ENCODE assay signal across 23 cellular contexts in genomic region chr22:35978889-35979288, GRCh38. TPM values are rescaled to one million over a fixed set of nuclear protein-coding genes. Genes with fewer than 3 reads are reported as not detected.
DNase-seq lines count a peak whose midpoint lies in the region; FAIRE-seq and TF ChIP-seq lines count a peak whose summit lies in the region.
"Had no signal": no experiment of that assay in that cellular context is flagged by ENCODE, and none has a peak within 500 bp of the region (broad histone marks: within the 10 kb centered on the region; RNA-seq: fewer than 3 reads in every experiment).

No MANE protein-coding gene starts in this region.

- no peaks in the 10 kb centered on the region for H3K27me3 Mint-ChIP-seq in H9 (ENCODE audit: low read depth)

- H2BK120ac ChIP-seq in H9 (ENCODE audit: low read depth, low read length, poor library complexity, severe bottlenecking), result no peak overlapping the region

- no peaks in the 10 kb centered on the region for H3K23me2 ChIP-seq in H9 (ENCODE audit: insufficient read length, low read depth, low read length, poor library complexity, severe bottlenecking)

- H3K9me3 ChIP-seq in H9 (ENCODE audit: control insufficient read depth, low read depth, low read length) (no peaks in the 10 kb centered on the region), osteoblast (ENCODE audit: low read depth, low read length) (no peaks in the 10 kb centered on the region), kidney (ENCODE audit: control insufficient read depth in 1 of 2, low read length in 2 of 2) (no peaks in the 10 kb centered on the region)
- H3K9me3 ChIP-seq: Caco-2 had no signal

- no CpG with 5 or more reads among the region's 5 CpGs for WGBS in H9 (ENCODE audit: extremely low coverage, insufficient read length, low lambda C conversion rate)

- H4K8ac ChIP-seq in H9 (replicated peaks; ENCODE audit: insufficient read length, low read depth, low read length), result no peak overlapping the region

- no peak overlapping the region for H3K56ac ChIP-seq in H9 (ENCODE audit: insufficient read length, low read depth, low read length)

- peaks cover 4% of the 10 kb centered on the region for H3K79me1 ChIP-seq in H9 (ENCODE audit: insufficient read depth, low read depth, low read length, poor library complexity, severe bottlenecking)

- H2AFZ ChIP-seq in H9 (ENCODE audit: low read length) (no peak overlapping the region), osteoblast (ENCODE audit: low read length) (no peak overlapping the region)

- peak; percentile 11 for DNase-seq in GM03348 (ENCODE audit: low spot score)
- DNase-seq in H9, result no peak
- DNase-seq in fibroblast of pulmonary artery (ENCODE audit: low read depth), result peak; percentile 46
- DNase-seq in osteoblast (ENCODE audit: insufficient read length, low spot score, missing footprints), result no peak
- no peak for DNase-seq in kidney
- no peak for DNase-seq in NCI-H526 (lab: John Stamatoyannopoulos, UW)
- no peak for DNase-seq in stimulated activated naive CD4-positive, alpha-beta T cell (lab: John Stamatoyannopoulos, UW)
- no peak for DNase-seq in central memory CD4-positive, alpha-beta T cell
- DNase-seq: ACHN; AML-193; Caco-2; CD4-positive, alpha-beta T cell; HCEC 1CT; KBM-7 had no signal

- peaks cover 0 to 5% (median 5%) of the 10 kb centered on the region in 3 experiments; a peak in 3 of 7 replicates for H3K36me3 Mint-ChIP-seq in H9 (ENCODE audit: insufficient read depth in 1 of 3, low read depth in 3 of 3)

- H3K27ac ChIP-seq in H9 (ENCODE audit: insufficient read length, low read depth, low read length) (no peak overlapping the region), osteoblast (ENCODE audit: low read depth, low read length) (peak overlapping the region; percentile 13), kidney (ENCODE audit: low read depth in 2 of 2, low read length in 2 of 2) (no peak overlapping the region)
- H3K27ac ChIP-seq: C4-2B had no signal

- H3K4me1 ChIP-seq in H9 (ENCODE audit: insufficient read depth, low read length) (peaks cover 2% of the 10 kb centered on the region), osteoblast (ENCODE audit: insufficient read depth, low read length) (peaks cover 31% of the 10 kb centered on the region), kidney (ENCODE audit: control insufficient read depth in 1 of 2, insufficient read depth in 1 of 2, low read depth in 1 of 2, low read length in 2 of 2) (peaks cover 10 to 18% of the 10 kb centered on the region in 2 donors)

- H4K91ac ChIP-seq in H9 (ENCODE audit: insufficient read length, low read depth, low read length), result no peak overlapping the region

- H3K79me2 ChIP-seq in H9 (ENCODE audit: insufficient read depth, low read length) (peaks cover 7% of the 10 kb centered on the region), osteoblast (ENCODE audit: insufficient read depth, low read length) (peaks cover 89% of the 10 kb centered on the region)

- no peak overlapping the region for H3T11ph ChIP-seq in H9 (ENCODE audit: low read length)

- no peak overlapping the region for H3K18ac ChIP-seq in H9 (ENCODE audit: insufficient read length, low read depth, low read length)

- H3K14ac ChIP-seq in H9 (ENCODE audit: insufficient read depth, low read length), result no peak overlapping the region

- H3K27ac Mint-ChIP-seq in H9, result no peak overlapping the region; a peak in 1 of 7 replicates
- H3K27ac Mint-ChIP-seq: CD4-positive, alpha-beta T cell; IgD-negative memory B cell had no signal

- no peak overlapping the region for H4K5ac ChIP-seq in H9 (ENCODE audit: insufficient read length, low read depth, low read length)

- H3K36me3 ChIP-seq in osteoblast (ENCODE audit: insufficient read depth, low read length) (no peaks in the 10 kb centered on the region), kidney (ENCODE audit: control insufficient read depth in 1 of 2, insufficient read depth in 2 of 2, low read length in 2 of 2) (no peaks in the 10 kb centered on the region)

- H3K27me3 ChIP-seq in H9 (ENCODE audit: insufficient read depth, low read length) (no peaks in the 10 kb centered on the region), osteoblast (ENCODE audit: insufficient read depth, low read length) (no peaks in the 10 kb centered on the region)

- H4K20me1 ChIP-seq in H9 (ENCODE audit: control insufficient read depth, insufficient read depth, insufficient read length) (no peaks in the 10 kb centered on the region), osteoblast (ENCODE audit: insufficient read depth, low read length) (peaks cover 3% of the 10 kb centered on the region)

- no peak overlapping the region for H2AK5ac ChIP-seq in H9 (ENCODE audit: insufficient read length, low read length)

- no peak overlapping the region for H2BK20ac ChIP-seq in H9 (ENCODE audit: low read depth, low read length, poor library complexity, severe bottlenecking)

- TF ChIP-seq CTCF in H9 (conservative IDR thresholded peaks at IDR 0.05) (no peak), fibroblast of pulmonary artery (IDR thresholded peaks at IDR 0.05; ENCODE audit: low read length, missing control alignments) (no peak), osteoblast (IDR thresholded peaks at IDR 0.05; ENCODE audit: extremely low read depth, low read depth, low read length) (no peak), kidney (IDR thresholded peaks at IDR 0.05; ENCODE audit: borderline replicate concordance, extremely low read depth, insufficient read depth) (no peak)

- H3K4me1 Mint-ChIP-seq in H9, result peaks cover 48 to 58% of the 10 kb centered on the region in 2 experiments
- H3K4me1 Mint-ChIP-seq: IgD-negative memory B cell had no signal

- H3K4ac ChIP-seq in H9 (ENCODE audit: low read depth, low read length), result no peak overlapping the region

- H3K23ac ChIP-seq in H9 (ENCODE audit: insufficient read length, low read depth, low read length), result peak overlapping the region; percentile 25

- no peak overlapping the region for H2BK5ac ChIP-seq in H9 (ENCODE audit: insufficient read length, low read length)

- no peak for FAIRE-seq in kidney (lab: Jason Lieb, UNC)
- FAIRE-seq: A204.1, D721Med, G401.6, GM12892, GM18507, H1, HTR-8/SVneo had no signal

- no peak overlapping the region for H3K9ac ChIP-seq in H9 (ENCODE audit: extremely low read depth, insufficient read length, low read length)
- no peak overlapping the region for H3K9ac ChIP-seq in kidney (ENCODE audit: low read length in 2 of 2)

- no peak overlapping the region for H3K4me2 ChIP-seq in H9 (ENCODE audit: insufficient read depth, insufficient read length, low read length)
- H3K4me2 ChIP-seq in osteoblast (ENCODE audit: insufficient read depth, low read length), result no peak overlapping the region

- no peak overlapping the region for H3K4me3 Mint-ChIP-seq in H9
- H3K4me3 Mint-ChIP-seq: CD4-positive, alpha-beta T cell; IgD-negative memory B cell had no signal

- H3K9me3 Mint-ChIP-seq in H9, result no peaks in the 10 kb centered on the region; a peak in 1 of 5 replicates
- H3K9me3 Mint-ChIP-seq: CD4-positive, alpha-beta T cell; IgD-negative memory B cell had no signal

- H2BK12ac ChIP-seq in H9 (ENCODE audit: insufficient read length, low read depth, low read length), result no peak overlapping the region

- intact Hi-C loops in kidney (cut with DNase I), result no loop called here

- H2BK15ac ChIP-seq in H9 (ENCODE audit: low read depth, low read length), result no peak overlapping the region

- H3K4me3 ChIP-seq in fibroblast of pulmonary artery (replicated peaks; ENCODE audit: low read depth, low read length), result no peak overlapping the region
- no peak overlapping the region for H3K4me3 ChIP-seq in osteoblast (ENCODE audit: insufficient read depth, low read length)
- no peak overlapping the region for H3K4me3 ChIP-seq in kidney (ENCODE audit: low read length in 2 of 2)

RNA-seq across cellular contexts. Expression of gene RBFOX2, which starts 49.7 kb away (rescaled TPM):
- total RNA-seq in H9 (2021) (82.3 and 84.7 TPM in 2 replicates), osteoblast (171 and 189 TPM in 2 replicates), kidney (68.6 TPM)
- 17.2 TPM for polyA plus RNA-seq in kidney (ENCODE audit: insufficient read depth, low read depth, low replicate concordance)
- polyA plus RNA-seq: IgD-negative memory B cell had no signal

Comparison
In these comparisons a context has a peak if more than half of its experiments do, and no peak if none do; other contexts are left out.
1. DNase-seq: peak in GM03348 (single experiment) and fibroblast of pulmonary artery (single experiment); none in H9 (single experiment), osteoblast (single experiment), kidney (single experiment), NCI-H526 (0 of 2), stimulated activated naive CD4-positive, alpha-beta T cell (0 of 6) and central memory CD4-positive, alpha-beta T cell (single experiment).